In the genomic region with DNA sequence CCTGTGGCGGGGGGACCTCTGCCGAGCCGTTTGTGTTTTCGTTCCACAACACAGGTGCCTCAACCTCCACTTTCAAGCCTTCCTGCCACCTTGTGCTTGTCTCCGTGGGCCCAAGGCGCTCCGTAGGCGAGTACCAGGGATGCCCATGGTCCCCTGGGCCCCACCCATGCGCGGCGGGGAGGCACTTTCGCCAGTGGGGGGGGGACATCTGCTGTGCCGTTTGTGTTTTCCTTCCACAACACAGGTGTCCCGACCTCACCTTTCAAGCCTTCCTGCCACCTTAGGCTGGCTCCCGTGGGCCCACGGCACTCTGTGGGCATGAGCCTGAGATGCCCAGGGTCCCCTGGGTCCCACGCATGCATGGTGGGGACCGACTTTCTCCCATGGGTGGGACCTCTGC, we compare ENCODE assay signal across 6 cellular contexts.
"Had no signal": no experiment of that assay in that cellular context is flagged by ENCODE, and none has a peak within 500 bp of the region (broad histone marks: within the 10 kb centered on the region; RNA-seq: fewer than 3 reads in every experiment).

No MANE protein-coding gene starts in this region.

- FAIRE-seq: HepG2, HTR-8/SVneo had no signal

- ATAC-seq: HepG2 had no signal

- H3K27ac ChIP-seq: HL-60 had no signal

- DNase-seq: IMR-90, KBM-7, KG1 had no signal
